ENCODE assay signal across 9 cellular contexts in the genomic region with DNA sequence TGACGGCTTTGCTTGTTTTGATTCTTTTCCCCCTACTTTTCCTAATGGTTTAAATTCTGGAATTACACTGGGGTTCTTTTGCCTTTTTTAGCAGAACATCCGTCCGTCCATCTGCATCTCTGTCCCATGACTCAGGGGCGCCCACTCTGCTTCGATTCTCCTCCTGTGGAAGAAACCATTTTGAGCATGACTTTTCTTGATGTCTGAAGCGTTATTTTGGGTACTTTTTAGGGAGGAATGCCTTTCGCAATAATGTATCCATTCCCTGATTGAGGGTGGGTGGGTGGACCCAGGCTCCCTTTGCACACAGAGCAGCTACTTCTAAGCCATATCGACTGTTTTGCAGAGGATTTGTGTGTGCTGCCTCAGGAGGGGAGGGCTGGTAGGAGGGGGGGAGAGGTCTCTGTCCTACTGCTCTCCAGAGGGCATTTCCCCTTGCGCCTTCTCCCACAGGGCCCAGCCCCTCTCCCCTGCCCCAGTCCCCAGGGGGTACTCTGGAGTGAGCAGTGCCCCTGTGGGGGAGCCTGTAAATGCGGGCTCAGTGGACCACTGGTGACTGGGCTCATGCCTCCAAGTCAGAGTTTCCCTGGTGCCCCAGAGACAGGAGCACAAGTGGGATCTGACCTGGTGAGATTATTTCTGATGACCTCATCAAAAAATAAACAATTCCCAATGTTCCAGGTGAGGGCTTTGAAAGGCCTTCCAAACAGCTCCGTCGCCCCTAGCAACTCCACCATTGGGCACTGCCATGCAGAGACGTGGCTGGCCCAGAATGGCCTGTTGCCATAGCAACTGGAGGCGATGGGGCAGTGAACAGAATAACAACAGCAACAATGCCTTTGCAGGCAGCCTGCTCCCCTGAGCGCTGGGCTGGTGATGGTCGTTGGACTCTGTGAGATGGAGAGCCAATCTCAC. TPM values are rescaled to one million over a fixed set of nuclear protein-coding genes. Genes with fewer than 3 reads are reported as not detected.
DNase-seq lines count a peak whose midpoint lies in the region; ATAC-seq, FAIRE-seq and TF ChIP-seq lines count a peak whose summit lies in the region.
"Had no signal": no experiment of that assay in that cellular context is flagged by ENCODE, and none has a peak within 500 bp of the region (broad histone marks: within the 10 kb centered on the region; RNA-seq: fewer than 3 reads in every experiment).

No MANE protein-coding gene starts in this region.

- H3K4me2 ChIP-seq in Karpas-422 (ENCODE audit: low read depth, low read length, poor library complexity, severe bottlenecking) = no peak overlapping the region

- TF ChIP-seq CTCF in kidney (IDR thresholded peaks at IDR 0.05; ENCODE audit: borderline replicate concordance, extremely low read depth, insufficient read depth) (no peak), prostate gland (IDR thresholded peaks at IDR 0.05) (no peak)

- H4K20me1 ChIP-seq in Karpas-422 (ENCODE audit: insufficient read depth, low read depth, low read length) = no peaks in the 10 kb centered on the region

- no peak for FAIRE-seq in kidney (lab: Jason Lieb, UNC)

- H3K27me3 ChIP-seq in Karpas-422 (ENCODE audit: low read length) (no peaks in the 10 kb centered on the region), adipocyte (replicated peaks; ENCODE audit: control insufficient read depth, insufficient read depth, low read length) (no peaks in the 10 kb centered on the region), skeletal muscle tissue (ENCODE audit: control insufficient read depth in 3 of 3, insufficient read depth in 3 of 3, low read length in 3 of 3) (no peaks in the 10 kb centered on the region), prostate gland (replicated peaks; ENCODE audit: insufficient read depth) (no peaks in the 10 kb centered on the region)

- no peaks in the 10 kb centered on the region for H3K9me2 ChIP-seq in Karpas-422 (replicated peaks; ENCODE audit: insufficient read depth, low read length)

- intact Hi-C loops in kidney (cut with DNase I) = no loop called here
- intact Hi-C loops in prostate gland (cut with DNase I) = no loop called here

- TF ChIP-seq POLR2A in prostate gland (IDR thresholded peaks at IDR 0.05) = no peak

- H3K4me3 ChIP-seq in Karpas-422 (ENCODE audit: low read length) (no peak overlapping the region), adipocyte (ENCODE audit: low read length) (no peak overlapping the region), kidney (ENCODE audit: low read length in 2 of 2) (no peak overlapping the region), skeletal muscle tissue (ENCODE audit: low read length in 3 of 3) (no peak overlapping the region), prostate gland (no peak overlapping the region)

- ATAC-seq in HG02759 (IDR thresholded peaks at IDR 0.05; ENCODE audit: unreplicated experiment) (no peak), esophagus mucosa (no peak)

- H2AFZ ChIP-seq in Karpas-422 (ENCODE audit: low read length) = no peak overlapping the region

- no peaks in the 10 kb centered on the region for H3K79me2 ChIP-seq in Karpas-422 (ENCODE audit: low read length)

- no peaks in the 10 kb centered on the region for H3K36me3 ChIP-seq in Karpas-422 (ENCODE audit: insufficient read depth, low read length)
- H3K36me3 ChIP-seq in adipocyte (ENCODE audit: control insufficient read depth, insufficient read depth, low read length, severe bottlenecking) = peaks cover 28% of the 10 kb centered on the region
- peaks cover 3 to 17% of the 10 kb centered on the region in 2 donors for H3K36me3 ChIP-seq in kidney (ENCODE audit: control insufficient read depth in 1 of 2, insufficient read depth in 2 of 2, low read length in 2 of 2)
- peaks cover 27 to 37% (median 31%) of the 10 kb centered on the region in 3 donors for H3K36me3 ChIP-seq in skeletal muscle tissue (ENCODE audit: control insufficient read depth in 3 of 3, insufficient read depth in 3 of 3, low read length in 3 of 3)
- H3K36me3 ChIP-seq in prostate gland = peaks cover 3 to 12% of the 10 kb centered on the region in 2 donors

- DNase-seq in Karpas-422 (peak; percentile 53), adipocyte (ENCODE audit: low read depth) (no peak), kidney (peak; percentile 82), prostate gland (ENCODE audit: low spot score) (no peak), NCI-H524 treated with DMSO at 0.1 percent for 48 hours (lab: John Stamatoyannopoulos, UW) (no peak)
- DNase-seq: activated CD4-positive, alpha-beta T cell treated with anti-CD3 and anti-CD28 coated beads for 1 hour had no signal

- 64% methylated on average over 16 of the region's 16 CpGs for WGBS in prostate gland

- H3K27ac ChIP-seq in Karpas-422 (ENCODE audit: low read length) = no peak overlapping the region
- H3K27ac ChIP-seq in kidney (ENCODE audit: low read depth in 2 of 2, low read length in 2 of 2) = no peak overlapping the region
- peak overlapping the region; percentile 34 for H3K27ac ChIP-seq in skeletal muscle tissue (ENCODE audit: low read depth, low read length)
- no peak overlapping the region for H3K27ac ChIP-seq in prostate gland

- H3K9ac ChIP-seq in Karpas-422 (ENCODE audit: low read length) (no peak overlapping the region), adipocyte (ENCODE audit: low read length) (peak overlapping the region; percentile 66), kidney (ENCODE audit: low read length in 2 of 2) (no peak overlapping the region), skeletal muscle tissue (ENCODE audit: low read depth in 1 of 3, low read length in 3 of 3) (peak overlapping the region; percentile 1 to 51 (median 33))

- H3K4me1 ChIP-seq in Karpas-422 (ENCODE audit: low read length) (peaks cover 11% of the 10 kb centered on the region), adipocyte (ENCODE audit: control insufficient read depth, insufficient read depth, low read length) (peaks cover 26% of the 10 kb centered on the region), kidney (ENCODE audit: control insufficient read depth in 1 of 2, insufficient read depth in 1 of 2, low read depth in 1 of 2, low read length in 2 of 2) (peaks cover 15 to 16% of the 10 kb centered on the region in 2 donors), skeletal muscle tissue (ENCODE audit: control insufficient read depth in 3 of 3, insufficient read depth in 3 of 3, low read length in 3 of 3) (peaks cover 39 to 67% (median 58%) of the 10 kb centered on the region in 3 donors), prostate gland (replicated peaks) (no peaks in the 10 kb centered on the region)

- no peaks in the 10 kb centered on the region for H3K9me3 ChIP-seq in Karpas-422 (ENCODE audit: low read length)
- no peaks in the 10 kb centered on the region for H3K9me3 ChIP-seq in adipocyte (ENCODE audit: control insufficient read depth, low read length)
- no peaks in the 10 kb centered on the region for H3K9me3 ChIP-seq in kidney (ENCODE audit: control insufficient read depth in 1 of 2, low read length in 2 of 2)
- H3K9me3 ChIP-seq in skeletal muscle tissue (ENCODE audit: control insufficient read depth in 3 of 3, low read length in 3 of 3) = no peaks in the 10 kb centered on the region
- H3K9me3 ChIP-seq in prostate gland = no peaks in the 10 kb centered on the region

RNA-seq across cellular contexts. Expression of gene BSN, which starts 19.4 kb away (rescaled TPM):
- 0.37 and 0.61 TPM in 2 replicates for total RNA-seq in Karpas-422 (2014; rRNA removed; shearing (Covaris generic); ENCODE audit: low replicate concordance)
- total RNA-seq in kidney (1.3 TPM), skeletal muscle tissue (under 0.01 TPM), prostate gland (10 to 100 TPM in 1 of 2 donors, under 1 TPM in 1; 0.82 to 11.6 TPM), esophagus mucosa (0.08 TPM)
- 0.11 TPM for polyA plus RNA-seq in kidney (ENCODE audit: insufficient read depth, low read depth, low replicate concordance)

Comparison
In these comparisons a context has a peak if more than half of its experiments do, and no peak if none do; other contexts are left out.
1. DNase-seq: peak in Karpas-422 (single experiment) and kidney (single experiment); none in adipocyte (single experiment), prostate gland (single experiment) and NCI-H524 treated with DMSO at 0.1 percent for 48 hours (single experiment).
2. H3K9ac ChIP-seq: peak in adipocyte (single experiment) and skeletal muscle tissue (3 of 3); none in Karpas-422 (single experiment) and kidney (0 of 2).